Comparison of ENCODE assay signal across 8 cellular contexts in genomic region chr11:1515082-1516060, GRCh38.
DNase-seq lines count a peak whose midpoint lies in the region; ATAC-seq lines count a peak whose summit lies in the region.

No MANE protein-coding gene starts in this region.

- no peak overlapping the region for H3K27ac ChIP-seq in caudate nucleus (ENCODE audit: low read depth, low read length)

- DNase-seq in NCI-H1417 (lab: John Stamatoyannopoulos, UW) (peak; percentile 35 to 68 (median 59)), NCI-H1417 treated with DMSO at 0.1 percent for 48 hours (lab: John Stamatoyannopoulos, UW) (no peak), NCI-H2107 (lab: John Stamatoyannopoulos, UW) (peak; percentile 56), caudate nucleus (lab: John Stamatoyannopoulos, UW) (peak in 53 of 61 donors; percentile 14 to 79 (median 58)), kidney tubule cell (ENCODE audit: low spot score) (peak; percentile 63)
- DNase-seq in activated CD4-positive, alpha-beta T cell treated with anti-CD3 and anti-CD28 coated beads for 24 hours (ENCODE audit: low read depth in 2 of 2): peak; percentile 71 to 73
- peak; percentile 69 to 72 for DNase-seq in stimulated activated CD4-positive, alpha-beta T cell treated with anti-CD3 and anti-CD28 coated beads, Interleukin-1b, Interleukin-23, amount 100 ng/mL, for 4 hours (ENCODE audit: low read depth in 2 of 2)

- no peak for ATAC-seq in HG03095 (IDR thresholded peaks at IDR 0.05; ENCODE audit: unreplicated experiment)
